In genomic region chr17:59366040-59366757, GRCh38 we compare ENCODE assay signal across 8 cellular contexts. TPM values are rescaled to one million over a fixed set of nuclear protein-coding genes. Genes with fewer than 3 reads are reported as not detected.
DNase-seq lines count a peak whose midpoint lies in the region; ATAC-seq and TF ChIP-seq lines count a peak whose summit lies in the region.

No MANE protein-coding gene starts in this region.

- H3K36me3 Mint-ChIP-seq in CD8-positive, alpha-beta T cell, result peaks cover 2% of the 10 kb centered on the region
- no peaks in the 10 kb centered on the region for H3K36me3 Mint-ChIP-seq in activated T-helper 1 cell treated with anti-CD3 and anti-CD28 coated beads, Interleukin-12 subunit alpha, Interleukin-12 subunit beta, Interleukin-2, Interleukin-4 antibody, amounts not matched to agents 30 ng/mL and 10 ng/mL and 1 ng/mL, durations not matched to agents 14 hours and 24 hours and 36 hours (ENCODE audit: low read depth)

- intact Hi-C loops in CD8-positive, alpha-beta T cell (cut with DNase I, micrococcal nuclease), result loop anchor here in 1 of 2 experiments (10.0 kb wide), 1 partner anchor 1031 kb away; no protein-coding TSS in a partner anchor
- intact Hi-C loops in activated T-helper 1 cell treated with anti-CD3 and anti-CD28 coated beads, Interleukin-12 subunit alpha, Interleukin-12 subunit beta, Interleukin-2, Interleukin-4 antibody, amounts not matched to agents 30 ng/mL and 10 ng/mL and 1 ng/mL, durations not matched to agents 14 hours and 24 hours and 36 hours (cut with micrococcal nuclease), result no loop called here

- peak overlapping the region; percentile 49 for H3K9ac ChIP-seq in muscle layer of colon (ENCODE audit: low read length)

- TF ChIP-seq CTCF in CD8-positive, alpha-beta T cell (IDR thresholded peaks at IDR 0.05), result no peak
- TF ChIP-seq CTCF in foreskin fibroblast (IDR thresholded peaks at IDR 0.05; ENCODE audit: low read depth, low read length), result no peak

- no peaks in the 10 kb centered on the region for H3K36me3 ChIP-seq in CD8-positive, alpha-beta T cell (ENCODE audit: insufficient read depth, low read length)
- no peaks in the 10 kb centered on the region for H3K36me3 ChIP-seq in muscle layer of colon (ENCODE audit: insufficient read depth, low read length)

- ATAC-seq in CD8-positive, alpha-beta T cell, result no peak
- ATAC-seq in GM19463 (IDR thresholded peaks at IDR 0.05; ENCODE audit: unreplicated experiment) (no peak), GM21515 (IDR thresholded peaks at IDR 0.05; ENCODE audit: unreplicated experiment) (no peak)

- H3K4me3 Mint-ChIP-seq in CD8-positive, alpha-beta T cell, result peak overlapping the region; percentile 75
- H3K4me3 Mint-ChIP-seq in activated T-helper 1 cell treated with anti-CD3 and anti-CD28 coated beads, Interleukin-12 subunit alpha, Interleukin-12 subunit beta, Interleukin-2, Interleukin-4 antibody, amounts not matched to agents 30 ng/mL and 10 ng/mL and 1 ng/mL, durations not matched to agents 14 hours and 24 hours and 36 hours, result no peak overlapping the region

- H3K27me3 ChIP-seq in CD8-positive, alpha-beta T cell (ENCODE audit: insufficient read depth, low read length), result no peaks in the 10 kb centered on the region
- no peaks in the 10 kb centered on the region for H3K27me3 ChIP-seq in muscle layer of colon (ENCODE audit: control insufficient read depth in 1 of 2, insufficient read depth in 2 of 2, low read length in 2 of 2)

- H3K27ac ChIP-seq in CD8-positive, alpha-beta T cell (ENCODE audit: low read depth, low read length), result peak overlapping the region; percentile 44
- H3K27ac ChIP-seq in cingulate gyrus (ENCODE audit: low read depth, low read length) (peak overlapping the region; percentile 93), muscle layer of colon (ENCODE audit: low read depth, low read length) (peak overlapping the region; percentile 43)

- DNase-seq in CD8-positive, alpha-beta T cell, result no peak
- peak; percentile 46 for DNase-seq in NCI-H1694 treated with DMSO at 0.1 percent for 48 hours (lab: John Stamatoyannopoulos, UW)
- no peak for DNase-seq in activated T-helper 1 cell treated with anti-CD3 and anti-CD28 coated beads, Interleukin-12 subunit alpha, Interleukin-12 subunit beta, Interleukin-2, Interleukin-4 antibody, amounts not matched to agents 30 ng/mL and 10 ng/mL and 1 ng/mL, durations not matched to agents 14 hours and 24 hours and 36 hours (ENCODE audit: low spot score)
- no peak for DNase-seq in foreskin fibroblast

- no peaks in the 10 kb centered on the region for H3K27me3 Mint-ChIP-seq in CD8-positive, alpha-beta T cell (ENCODE audit: low read depth)
- no peaks in the 10 kb centered on the region for H3K27me3 Mint-ChIP-seq in activated T-helper 1 cell treated with anti-CD3 and anti-CD28 coated beads, Interleukin-12 subunit alpha, Interleukin-12 subunit beta, Interleukin-2, Interleukin-4 antibody, amounts not matched to agents 30 ng/mL and 10 ng/mL and 1 ng/mL, durations not matched to agents 14 hours and 24 hours and 36 hours (ENCODE audit: insufficient read depth)

- peaks cover 85% of the 10 kb centered on the region for H3K4me1 Mint-ChIP-seq in CD8-positive, alpha-beta T cell (ENCODE audit: low read depth)
- H3K4me1 Mint-ChIP-seq in activated T-helper 1 cell treated with anti-CD3 and anti-CD28 coated beads, Interleukin-12 subunit alpha, Interleukin-12 subunit beta, Interleukin-2, Interleukin-4 antibody, amounts not matched to agents 30 ng/mL and 10 ng/mL and 1 ng/mL, durations not matched to agents 14 hours and 24 hours and 36 hours (ENCODE audit: low read depth), result peaks cover 57% of the 10 kb centered on the region

- H3K4me3 ChIP-seq in CD8-positive, alpha-beta T cell (ENCODE audit: low read depth, low read length), result peak overlapping the region; percentile 7
- H3K4me3 ChIP-seq in muscle layer of colon (ENCODE audit: low read depth in 1 of 2, low read length in 2 of 2) (peak overlapping the region in 1 of 2 donors; percentile 35), foreskin fibroblast (ENCODE audit: low read depth in 1 of 2, low read length in 2 of 2) (no peak overlapping the region)

- POLR2A ChIA-PET in CD8-positive, alpha-beta T cell (lab: Charles Lee), result interaction anchor here (1.0 to 1.3 kb wide), 5 partner anchors 9 to 47 kb away, joined by 3 to 4 read pairs (median 3); no protein-coding TSS in a partner anchor

- H3K27ac Mint-ChIP-seq in CD8-positive, alpha-beta T cell, result peak overlapping the region; percentile 99
- no peak overlapping the region for H3K27ac Mint-ChIP-seq in activated T-helper 1 cell treated with anti-CD3 and anti-CD28 coated beads, Interleukin-12 subunit alpha, Interleukin-12 subunit beta, Interleukin-2, Interleukin-4 antibody, amounts not matched to agents 30 ng/mL and 10 ng/mL and 1 ng/mL, durations not matched to agents 14 hours and 24 hours and 36 hours

- H3K9me3 ChIP-seq in CD8-positive, alpha-beta T cell (ENCODE audit: low read length), result no peaks in the 10 kb centered on the region
- no peaks in the 10 kb centered on the region for H3K9me3 ChIP-seq in muscle layer of colon (ENCODE audit: low read length)

- H3K4me1 ChIP-seq in CD8-positive, alpha-beta T cell (ENCODE audit: insufficient read depth, low read length), result peaks cover 85% of the 10 kb centered on the region
- peaks cover 91% of the 10 kb centered on the region for H3K4me1 ChIP-seq in muscle layer of colon (ENCODE audit: insufficient read depth, low read length)

- CTCF ChIA-PET in CD8-positive, alpha-beta T cell (lab: Charles Lee), result interaction anchor here (0.6 to 2.6 kb wide), 6 partner anchors 10 to 155 kb away, joined by 3 to 12 read pairs (median 6); no protein-coding TSS in a partner anchor

- no peaks in the 10 kb centered on the region for H3K9me3 Mint-ChIP-seq in CD8-positive, alpha-beta T cell
- H3K9me3 Mint-ChIP-seq in activated T-helper 1 cell treated with anti-CD3 and anti-CD28 coated beads, Interleukin-12 subunit alpha, Interleukin-12 subunit beta, Interleukin-2, Interleukin-4 antibody, amounts not matched to agents 30 ng/mL and 10 ng/mL and 1 ng/mL, durations not matched to agents 14 hours and 24 hours and 36 hours, result no peaks in the 10 kb centered on the region

RNA-seq across cellular contexts. Expression of gene YPEL2, which starts 34.7 kb away (rescaled TPM):
- 10 to 100 TPM; 48.7 to 54.4 TPM for total RNA-seq in CD8-positive, alpha-beta T cell
- 7.4 and 7.9 TPM in 2 replicates for total RNA-seq in activated T-helper 1 cell treated with anti-CD3 and anti-CD28 coated beads, Interleukin-12 subunit alpha, Interleukin-12 subunit beta, Interleukin-2, Interleukin-4 antibody, amounts not matched to agents 30 ng/mL and 10 ng/mL and 1 ng/mL, durations not matched to agents 14 hours and 24 hours and 36 hours

Comparison
In these comparisons a context has a peak if more than half of its experiments do, and no peak if none do; other contexts are left out.
1. H3K27ac ChIP-seq: peak in every context shown above with its lines; median percentile 93 in cingulate gyrus; 44 in CD8-positive, alpha-beta T cell; 43 in muscle layer of colon.